8 cellular contexts compared by ENCODE assay signal in the genomic region with DNA sequence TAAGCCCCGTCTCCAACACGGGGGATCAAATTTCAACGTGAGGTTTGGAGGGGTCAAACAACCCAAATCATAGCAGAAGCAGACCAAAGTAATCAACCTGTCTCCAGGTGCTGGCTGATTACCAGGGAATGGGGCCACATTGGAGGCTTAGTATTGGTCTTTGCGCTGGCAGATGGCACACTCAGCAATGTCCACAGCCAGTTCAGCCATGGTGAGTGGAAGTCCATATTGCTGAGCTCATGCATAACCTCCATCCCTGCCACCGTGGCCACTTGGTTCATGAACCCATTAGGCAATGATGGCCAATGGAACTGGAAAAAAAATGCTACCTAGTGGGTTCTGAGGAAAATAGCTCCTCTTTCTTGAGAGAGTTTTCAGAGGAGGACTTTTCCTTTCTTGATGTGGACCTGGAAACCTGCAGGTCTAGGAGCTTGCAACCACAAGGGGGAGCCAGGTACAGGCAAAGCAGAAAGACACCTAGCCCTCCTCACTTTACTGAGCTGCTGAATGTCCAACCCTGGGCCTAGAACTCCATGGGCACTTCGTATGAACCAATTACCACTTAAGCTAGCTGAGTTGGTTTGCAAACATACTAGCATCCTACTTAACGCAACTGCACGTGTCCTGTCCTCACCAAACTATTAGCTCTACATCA.
DNase-seq lines count a peak whose midpoint lies in the region; ATAC-seq, FAIRE-seq and TF ChIP-seq lines count a peak whose summit lies in the region.

No MANE protein-coding gene starts in this region.

- no peak overlapping the region for H3K4me3 ChIP-seq in CD8-positive, alpha-beta memory T cell (ENCODE audit: low read length)
- H3K4me3 ChIP-seq in astrocyte (ENCODE audit: insufficient read depth, low read depth, low read length) (no peak overlapping the region), keratinocyte (ENCODE audit: control insufficient read depth in 2 of 3, extremely low read depth in 1 of 3, insufficient read depth in 2 of 3, low read depth in 1 of 3, low read length in 3 of 3) (no peak overlapping the region)

- no peaks in the 10 kb centered on the region for H4K20me1 ChIP-seq in astrocyte (ENCODE audit: insufficient read depth, low read length)
- no peaks in the 10 kb centered on the region for H4K20me1 ChIP-seq in keratinocyte (ENCODE audit: control insufficient read depth, extremely low read depth, insufficient read depth, low read length)

- CTCF ChIA-PET in CD8-positive, alpha-beta memory T cell (lab: Charles Lee) = interaction anchor here (0.7 to 4.9 kb wide), 28 partner anchors 8 to 444 kb away, joined by 3 to 115 read pairs (median 4); no protein-coding TSS in a partner anchor
- CTCF ChIA-PET in T-cell (lab: Charles Lee) = interaction anchor here (0.5 to 7.2 kb wide), 43 partner anchors 8 to 444 kb away, joined by 3 to 103 read pairs (median 4); no protein-coding TSS in a partner anchor

- H3K36me3 Mint-ChIP-seq in CD8-positive, alpha-beta memory T cell = no peaks in the 10 kb centered on the region
- H3K36me3 Mint-ChIP-seq in T-cell (no peaks in the 10 kb centered on the region), astrocyte (ENCODE audit: low read depth, unreplicated experiment) (no peaks in the 10 kb centered on the region)

- FAIRE-seq in astrocyte (lab: Jason Lieb, UNC) = no peak
- no peak for FAIRE-seq in keratinocyte (lab: Jason Lieb, UNC)

- H3K79me2 ChIP-seq in astrocyte (ENCODE audit: insufficient read depth, low read length) = no peaks in the 10 kb centered on the region
- H3K79me2 ChIP-seq in keratinocyte (ENCODE audit: control insufficient read depth, insufficient read depth, low read length) = no peaks in the 10 kb centered on the region

- DNase-seq in CD8-positive, alpha-beta memory T cell = peak; percentile 57 to 80 (median 63)
- DNase-seq in GM19240 (ENCODE audit: insufficient read length, low spot score) (peak; percentile 48), T-cell (peak; percentile 42 to 82 (median 66)), astrocyte (ENCODE audit: low read depth) (peak; percentile 1), keratinocyte (ENCODE audit: low read depth, low spot score) (no peak), NCI-H345 (lab: John Stamatoyannopoulos, UW) (no peak)
- DNase-seq in stimulated activated CD8-positive, alpha-beta memory T cell treated with anti-CD3 and anti-CD28 coated beads, Interleukin-12 subunit alpha, Interleukin-12 subunit beta, amount 100 ng/mL, for 24 hours (ENCODE audit: extremely low read depth) = peak; percentile 24

- H3K4me1 ChIP-seq in CD8-positive, alpha-beta memory T cell (ENCODE audit: insufficient read depth, low read length) = no peaks in the 10 kb centered on the region
- H3K4me1 ChIP-seq in astrocyte (ENCODE audit: insufficient read depth, low read length) (no peaks in the 10 kb centered on the region), keratinocyte (ENCODE audit: control insufficient read depth, extremely low read depth, insufficient read depth, low read length) (no peaks in the 10 kb centered on the region)

- peaks cover 0 to under 1% of the 10 kb centered on the region in 2 donors for H3K27me3 Mint-ChIP-seq in CD8-positive, alpha-beta memory T cell
- H3K27me3 Mint-ChIP-seq in T-cell = peaks cover 0 to 1% of the 10 kb centered on the region in 2 donors
- H3K27me3 Mint-ChIP-seq in astrocyte (ENCODE audit: low read depth, unreplicated experiment) = peaks cover 9% of the 10 kb centered on the region

- no peaks in the 10 kb centered on the region for H3K9me3 ChIP-seq in CD8-positive, alpha-beta memory T cell (ENCODE audit: low read length)
- H3K9me3 ChIP-seq in astrocyte (ENCODE audit: insufficient read depth, low read depth, low read length) (no peaks in the 10 kb centered on the region), keratinocyte (ENCODE audit: control insufficient read depth, low read depth, low read length) (no peaks in the 10 kb centered on the region)

- no peak overlapping the region for H3K27ac ChIP-seq in CD8-positive, alpha-beta memory T cell (ENCODE audit: low read depth, low read length)
- no peak overlapping the region for H3K27ac ChIP-seq in astrocyte (ENCODE audit: low read depth, low read length)
- H3K27ac ChIP-seq in keratinocyte (ENCODE audit: control insufficient read depth, insufficient read depth, low read length) = no peak overlapping the region

- TF ChIP-seq CTCF in astrocyte (IDR thresholded peaks at IDR 0.05; ENCODE audit: insufficient read depth, low read depth, low read length) (peak; percentile 31), keratinocyte (optimal IDR thresholded peaks at IDR 0.05 in 1 of 3, IDR thresholded peaks at IDR 0.05 in 1 of 3, conservative IDR thresholded peaks at IDR 0.05 in 1 of 3; ENCODE audit: extremely low read depth in 1 of 3, insufficient read depth in 2 of 3, low read length in 3 of 3) (peak in 2 of 3 experiments; percentile 7 to 29)

- ATAC-seq in HG03520 (IDR thresholded peaks at IDR 0.05; ENCODE audit: unreplicated experiment) = peak; percentile 69
- ATAC-seq in T-cell (replicated peaks in 1 of 4) = peak; percentile 69 to 78 (median 70)

- H3K4me3 Mint-ChIP-seq in CD8-positive, alpha-beta memory T cell = no peak overlapping the region
- H3K4me3 Mint-ChIP-seq in T-cell (no peak overlapping the region), astrocyte (ENCODE audit: unreplicated experiment) (no peak overlapping the region)

- no peaks in the 10 kb centered on the region for H3K36me3 ChIP-seq in CD8-positive, alpha-beta memory T cell (ENCODE audit: insufficient read depth, low read length)
- no peaks in the 10 kb centered on the region for H3K36me3 ChIP-seq in astrocyte (ENCODE audit: insufficient read depth, low read length)
- H3K36me3 ChIP-seq in keratinocyte (ENCODE audit: control insufficient read depth in 2 of 2, extremely low read depth in 1 of 2, insufficient read depth in 2 of 2, low read length in 2 of 2) = no peaks in the 10 kb centered on the region

- H3K9ac ChIP-seq in astrocyte (ENCODE audit: low read length) (no peak overlapping the region), keratinocyte (ENCODE audit: control insufficient read depth, extremely low read depth, insufficient read depth, low read length) (no peak overlapping the region)

- H3K27me3 ChIP-seq in CD8-positive, alpha-beta memory T cell (ENCODE audit: insufficient read depth, low read length, poor library complexity, severe bottlenecking) = no peaks in the 10 kb centered on the region
- H3K27me3 ChIP-seq in astrocyte (ENCODE audit: insufficient read depth, low read length) (no peaks in the 10 kb centered on the region), keratinocyte (ENCODE audit: control insufficient read depth, extremely low read depth, insufficient read depth, low read length) (no peaks in the 10 kb centered on the region)

- dilution Hi-C loops in keratinocyte (cut with MboI; ENCODE audit: extremely low pct_ligation_motif_present, low sequenced_read_pairs) = no loop called here

- H2AFZ ChIP-seq in astrocyte (ENCODE audit: low read depth, low read length) (no peak overlapping the region), keratinocyte (ENCODE audit: control insufficient read depth, low read length) (no peak overlapping the region)

- H3K4me2 ChIP-seq in astrocyte (ENCODE audit: low read length) (no peak overlapping the region), keratinocyte (ENCODE audit: control insufficient read depth, extremely low read depth, insufficient read depth, low read depth, low read length) (no peak overlapping the region)

- H3K9me1 ChIP-seq in keratinocyte (ENCODE audit: control insufficient read depth, extremely low read depth, insufficient read depth, low read length) = no peaks in the 10 kb centered on the region

- H3K9me3 Mint-ChIP-seq in CD8-positive, alpha-beta memory T cell = no peaks in the 10 kb centered on the region
- H3K9me3 Mint-ChIP-seq in T-cell (no peaks in the 10 kb centered on the region), astrocyte (ENCODE audit: unreplicated experiment) (no peaks in the 10 kb centered on the region)

- POLR2A ChIA-PET in CD8-positive, alpha-beta memory T cell (lab: Charles Lee) = interaction anchor here (0.9 kb wide), 1 partner anchor 249 kb away, joined by 3 read pairs; no protein-coding TSS in a partner anchor
- POLR2A ChIA-PET in T-cell (lab: Charles Lee) = no interaction called here

- H3K27ac Mint-ChIP-seq in CD8-positive, alpha-beta memory T cell = no peak overlapping the region
- H3K27ac Mint-ChIP-seq in T-cell (no peak overlapping the region), astrocyte (ENCODE audit: unreplicated experiment) (no peak overlapping the region)

- H3K4me1 Mint-ChIP-seq in CD8-positive, alpha-beta memory T cell = no peaks in the 10 kb centered on the region
- H3K4me1 Mint-ChIP-seq in T-cell (no peaks in the 10 kb centered on the region), astrocyte (ENCODE audit: low read depth, unreplicated experiment) (no peaks in the 10 kb centered on the region)

Comparison
In these comparisons a context has a peak if more than half of its experiments do, and no peak if none do; other contexts are left out.
1. DNase-seq: peak in CD8-positive, alpha-beta memory T cell (5 of 5), GM19240 (single experiment), T-cell (34 of 34), astrocyte (single experiment) and stimulated activated CD8-positive, alpha-beta memory T cell treated with anti-CD3 and anti-CD28 coated beads, Interleukin-12 subunit alpha, Interleukin-12 subunit beta, amount 100 ng/mL, for 24 hours (single experiment); none in keratinocyte (single experiment) and NCI-H345 (single experiment).